13 cellular contexts compared by ENCODE assay signal in the genomic region with DNA sequence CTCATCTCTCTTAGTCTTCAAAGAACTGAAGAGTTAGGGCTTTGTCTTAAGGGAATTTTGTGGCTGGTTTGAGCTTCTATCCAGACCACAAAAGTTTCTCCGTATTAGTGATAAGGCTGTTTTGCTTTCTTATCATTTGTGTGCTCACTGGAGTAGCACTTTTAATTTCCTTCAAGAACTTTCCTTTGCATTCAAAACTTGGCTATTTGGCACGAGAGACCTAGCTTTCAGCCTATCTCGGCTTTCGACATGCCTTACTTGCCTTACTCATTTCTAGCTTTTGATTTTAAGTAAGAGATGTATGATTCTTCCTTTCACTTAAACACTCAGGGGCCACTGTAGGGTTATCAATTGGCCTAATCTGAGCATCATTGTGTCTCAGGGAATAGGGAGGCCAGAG. TPM values are rescaled to one million over a fixed set of nuclear protein-coding genes. Genes with fewer than 3 reads are reported as not detected.
A peak's percentile ranks its signal among the peaks of the same experiment; 100 is the strongest.
DNase-seq lines count a peak whose midpoint lies in the region; ATAC-seq, FAIRE-seq and TF ChIP-seq lines count a peak whose summit lies in the region.
"Had no signal": no experiment of that assay in that cellular context is flagged by ENCODE, and none has a peak within 500 bp of the region (broad histone marks: within the 10 kb centered on the region; RNA-seq: fewer than 3 reads in every experiment).

No MANE protein-coding gene starts in this region.

- no peaks in the 10 kb centered on the region for H3K9me3 ChIP-seq in suprapubic skin

- H3K4me1 ChIP-seq in suprapubic skin = no peaks in the 10 kb centered on the region

- WGBS in suprapubic skin = 91% methylated on average over 4 of the region's 4 CpGs

- H3K4me3 ChIP-seq in suprapubic skin = no peak overlapping the region
- H3K4me3 ChIP-seq: smooth muscle cell had no signal

- TF ChIP-seq POLR2A in suprapubic skin (IDR thresholded peaks at IDR 0.05) = no peak

- H3K4me1 Mint-ChIP-seq in T-helper 2 cell treated with Interferon-gamma antibody and Interleukin-4, amounts not matched to agents 5 μg/mL and 100 μg/mL, for 36 hours (ENCODE audit: low read depth) = peaks cover 22% of the 10 kb centered on the region
- H3K4me1 Mint-ChIP-seq in MCF 10A (ENCODE audit: insufficient read depth, unreplicated experiment) = no peaks in the 10 kb centered on the region

- H3K9me3 Mint-ChIP-seq in T-helper 2 cell treated with Interferon-gamma antibody and Interleukin-4, amounts not matched to agents 5 μg/mL and 100 μg/mL, for 36 hours = no peaks in the 10 kb centered on the region
- H3K9me3 Mint-ChIP-seq in MCF 10A (ENCODE audit: unreplicated experiment) = no peaks in the 10 kb centered on the region
- H3K9me3 Mint-ChIP-seq: activated naive CD8-positive, alpha-beta T cell treated with anti-CD3 and anti-CD28 coated beads, Interleukin-2, amount 10 ng/mL, durations not matched to agents 7 days and 5 days; effector memory CD8-positive, alpha-beta T cell had no signal

- peak overlapping the region; percentile 59 for H3K27ac Mint-ChIP-seq in T-helper 2 cell treated with Interferon-gamma antibody and Interleukin-4, amounts not matched to agents 5 μg/mL and 100 μg/mL, for 36 hours
- no peak overlapping the region for H3K27ac Mint-ChIP-seq in MCF 10A (ENCODE audit: low read depth, unreplicated experiment)
- H3K27ac Mint-ChIP-seq: activated naive CD8-positive, alpha-beta T cell treated with anti-CD3 and anti-CD28 coated beads, Interleukin-2, amount 10 ng/mL, durations not matched to agents 7 days and 5 days had no signal

- CTCF ChIA-PET in MCF 10A (lab: Yijun Ruan, JAX) = interaction anchor here (1.1 to 2.6 kb wide), 3 partner anchors 19 to 84 kb away, joined by 5 to 9 read pairs (median 8); no protein-coding TSS in a partner anchor

- DNase-seq in GM18507 (ENCODE audit: extremely low spot score, insufficient read length, low read depth) = no peak
- peak; percentile 38 for DNase-seq in T-helper 2 cell treated with Interferon-gamma antibody and Interleukin-4, amounts not matched to agents 5 μg/mL and 100 μg/mL, for 36 hours (ENCODE audit: low spot score)
- DNase-seq in suprapubic skin (ENCODE audit: low spot score in 2 of 2) = no peak
- DNase-seq in MCF 10A (ENCODE audit: unreplicated experiment) = no peak
- DNase-seq in A172 (ENCODE audit: low spot score) = no peak
- DNase-seq in NCI-H146 treated with DMSO at 0.1 percent for 48 hours (lab: John Stamatoyannopoulos, UW; ENCODE audit: unreplicated experiment) = no peak
- DNase-seq: activated naive CD8-positive, alpha-beta T cell treated with anti-CD3 and anti-CD28 coated beads, Interleukin-2, amount 10 ng/mL, durations not matched to agents 7 days and 5 days; effector memory CD8-positive, alpha-beta T cell; NCI-H1092; NK-92 treated with Interleukin-12 subunit alpha and Interleukin-12 subunit beta, amount 100 ng/mL, for 24 hours had no signal

- BruUV-seq in MCF 10A (replicated peaks; lab: Mats Ljungman, UMichigan) = no TSS peak

- peaks cover 9% of the 10 kb centered on the region for H3K36me3 ChIP-seq in suprapubic skin

- FAIRE-seq in GM18507 (lab: Jason Lieb, UNC) = peak; percentile 76

- TF ChIP-seq CTCF in suprapubic skin (IDR thresholded peaks at IDR 0.05) = no peak
- no peak for TF ChIP-seq CTCF in MCF 10A (IDR thresholded peaks at IDR 0.05; ENCODE audit: unreplicated experiment)

- no peaks in the 10 kb centered on the region for H3K27me3 ChIP-seq in suprapubic skin

- intact Hi-C loops in MCF 10A (cut with micrococcal nuclease) = no loop called here

- POLR2A ChIA-PET in MCF 10A (lab: Yijun Ruan, JAX) = interaction anchor here (1.0 kb wide), 1 partner anchor 29 kb away, joined by 3 read pairs; no protein-coding TSS in a partner anchor

- H3K27ac ChIP-seq in suprapubic skin = no peak overlapping the region

- H3K4me3 Mint-ChIP-seq in T-helper 2 cell treated with Interferon-gamma antibody and Interleukin-4, amounts not matched to agents 5 μg/mL and 100 μg/mL, for 36 hours = peak overlapping the region; percentile 35
- H3K4me3 Mint-ChIP-seq in MCF 10A (ENCODE audit: unreplicated experiment) = no peak overlapping the region
- H3K4me3 Mint-ChIP-seq: activated naive CD8-positive, alpha-beta T cell treated with anti-CD3 and anti-CD28 coated beads, Interleukin-2, amount 10 ng/mL, durations not matched to agents 7 days and 5 days; effector memory CD8-positive, alpha-beta T cell had no signal

- H3K36me3 Mint-ChIP-seq in T-helper 2 cell treated with Interferon-gamma antibody and Interleukin-4, amounts not matched to agents 5 μg/mL and 100 μg/mL, for 36 hours (ENCODE audit: low read depth) = peaks cover 50% of the 10 kb centered on the region
- peaks cover 40% of the 10 kb centered on the region for H3K36me3 Mint-ChIP-seq in MCF 10A (ENCODE audit: insufficient read depth, unreplicated experiment)

- H3K27me3 Mint-ChIP-seq in T-helper 2 cell treated with Interferon-gamma antibody and Interleukin-4, amounts not matched to agents 5 μg/mL and 100 μg/mL, for 36 hours (ENCODE audit: low read depth) = no peaks in the 10 kb centered on the region
- H3K27me3 Mint-ChIP-seq in MCF 10A (ENCODE audit: insufficient read depth, unreplicated experiment) = no peaks in the 10 kb centered on the region
- H3K27me3 Mint-ChIP-seq: activated naive CD8-positive, alpha-beta T cell treated with anti-CD3 and anti-CD28 coated beads, Interleukin-2, amount 10 ng/mL, durations not matched to agents 7 days and 5 days; effector memory CD8-positive, alpha-beta T cell had no signal

- ATAC-seq in GM19395 (IDR thresholded peaks at IDR 0.05; ENCODE audit: unreplicated experiment) (peak; percentile 98), HG02885 (IDR thresholded peaks at IDR 0.05; ENCODE audit: poor library complexity, unreplicated experiment) (peak; percentile 99)
- ATAC-seq: effector memory CD8-positive, alpha-beta T cell had no signal

- no peak for TF ChIP-seq EP300 in suprapubic skin (IDR thresholded peaks at IDR 0.05)

RNA-seq across cellular contexts. Expression of gene HDHD2, which starts 29.9 kb away (rescaled TPM):
- total RNA-seq in suprapubic skin = 10 to 100 TPM; 14.2 to 34.3 (median 21.5) TPM
- total RNA-seq in MCF 10A (2022) = 32.6 and 48.0 TPM in 2 replicates
- 18.2 and 22.3 TPM in 2 replicates for total RNA-seq in A172 (2014; rRNA removed; shearing (Covaris generic))

RNA-seq across cellular contexts. Expression of gene IER3IP1, which starts 55.7 kb away (rescaled TPM):
- total RNA-seq in suprapubic skin = 10 to 100 TPM in 3 of 4 donors, 1 to 10 TPM in 1; 7.9 to 14.3 (median 11.2) TPM
- 14.1 and 14.5 TPM in 2 replicates for total RNA-seq in MCF 10A (2022)
- 23.2 and 25.6 TPM in 2 replicates for total RNA-seq in A172 (2014; rRNA removed; shearing (Covaris generic))
